In the genomic region with DNA sequence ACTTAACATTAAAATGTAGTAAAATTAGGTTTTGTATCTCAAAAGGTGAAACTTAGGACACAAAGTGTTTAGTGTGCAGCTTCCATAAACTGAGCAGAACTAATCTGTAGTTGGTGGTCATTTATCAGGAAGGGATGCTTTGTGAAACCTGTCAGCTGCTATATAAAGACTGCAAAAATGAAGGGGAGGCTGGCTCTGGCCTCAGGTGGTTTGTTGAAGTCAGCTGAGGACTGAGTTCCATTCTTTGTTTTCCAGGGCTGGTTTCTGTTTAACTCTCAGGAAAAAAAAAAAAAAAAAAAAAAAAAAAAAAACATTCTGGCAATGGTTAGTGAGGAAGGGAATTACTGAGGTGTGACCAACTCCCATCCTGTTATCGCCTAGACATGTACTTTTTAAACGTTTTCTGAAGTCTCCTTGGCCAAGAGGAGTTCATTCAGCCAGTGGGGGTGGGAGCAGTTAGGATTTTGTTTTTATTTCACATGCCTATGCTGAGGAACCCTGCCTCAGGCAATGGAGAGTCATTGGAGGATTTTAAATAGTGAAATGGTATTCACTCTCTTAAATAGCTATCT, we compare ENCODE assay signal across 1 cellular context.
TF ChIP-seq lines count a peak whose summit lies in the region.

No MANE protein-coding gene starts in this region.

TF ChIP-seq in GM23338, 12 proteins besides CTCF, POLR2A, EP300 and RAD21:
- TF ChIP-seq, protein P1, sequence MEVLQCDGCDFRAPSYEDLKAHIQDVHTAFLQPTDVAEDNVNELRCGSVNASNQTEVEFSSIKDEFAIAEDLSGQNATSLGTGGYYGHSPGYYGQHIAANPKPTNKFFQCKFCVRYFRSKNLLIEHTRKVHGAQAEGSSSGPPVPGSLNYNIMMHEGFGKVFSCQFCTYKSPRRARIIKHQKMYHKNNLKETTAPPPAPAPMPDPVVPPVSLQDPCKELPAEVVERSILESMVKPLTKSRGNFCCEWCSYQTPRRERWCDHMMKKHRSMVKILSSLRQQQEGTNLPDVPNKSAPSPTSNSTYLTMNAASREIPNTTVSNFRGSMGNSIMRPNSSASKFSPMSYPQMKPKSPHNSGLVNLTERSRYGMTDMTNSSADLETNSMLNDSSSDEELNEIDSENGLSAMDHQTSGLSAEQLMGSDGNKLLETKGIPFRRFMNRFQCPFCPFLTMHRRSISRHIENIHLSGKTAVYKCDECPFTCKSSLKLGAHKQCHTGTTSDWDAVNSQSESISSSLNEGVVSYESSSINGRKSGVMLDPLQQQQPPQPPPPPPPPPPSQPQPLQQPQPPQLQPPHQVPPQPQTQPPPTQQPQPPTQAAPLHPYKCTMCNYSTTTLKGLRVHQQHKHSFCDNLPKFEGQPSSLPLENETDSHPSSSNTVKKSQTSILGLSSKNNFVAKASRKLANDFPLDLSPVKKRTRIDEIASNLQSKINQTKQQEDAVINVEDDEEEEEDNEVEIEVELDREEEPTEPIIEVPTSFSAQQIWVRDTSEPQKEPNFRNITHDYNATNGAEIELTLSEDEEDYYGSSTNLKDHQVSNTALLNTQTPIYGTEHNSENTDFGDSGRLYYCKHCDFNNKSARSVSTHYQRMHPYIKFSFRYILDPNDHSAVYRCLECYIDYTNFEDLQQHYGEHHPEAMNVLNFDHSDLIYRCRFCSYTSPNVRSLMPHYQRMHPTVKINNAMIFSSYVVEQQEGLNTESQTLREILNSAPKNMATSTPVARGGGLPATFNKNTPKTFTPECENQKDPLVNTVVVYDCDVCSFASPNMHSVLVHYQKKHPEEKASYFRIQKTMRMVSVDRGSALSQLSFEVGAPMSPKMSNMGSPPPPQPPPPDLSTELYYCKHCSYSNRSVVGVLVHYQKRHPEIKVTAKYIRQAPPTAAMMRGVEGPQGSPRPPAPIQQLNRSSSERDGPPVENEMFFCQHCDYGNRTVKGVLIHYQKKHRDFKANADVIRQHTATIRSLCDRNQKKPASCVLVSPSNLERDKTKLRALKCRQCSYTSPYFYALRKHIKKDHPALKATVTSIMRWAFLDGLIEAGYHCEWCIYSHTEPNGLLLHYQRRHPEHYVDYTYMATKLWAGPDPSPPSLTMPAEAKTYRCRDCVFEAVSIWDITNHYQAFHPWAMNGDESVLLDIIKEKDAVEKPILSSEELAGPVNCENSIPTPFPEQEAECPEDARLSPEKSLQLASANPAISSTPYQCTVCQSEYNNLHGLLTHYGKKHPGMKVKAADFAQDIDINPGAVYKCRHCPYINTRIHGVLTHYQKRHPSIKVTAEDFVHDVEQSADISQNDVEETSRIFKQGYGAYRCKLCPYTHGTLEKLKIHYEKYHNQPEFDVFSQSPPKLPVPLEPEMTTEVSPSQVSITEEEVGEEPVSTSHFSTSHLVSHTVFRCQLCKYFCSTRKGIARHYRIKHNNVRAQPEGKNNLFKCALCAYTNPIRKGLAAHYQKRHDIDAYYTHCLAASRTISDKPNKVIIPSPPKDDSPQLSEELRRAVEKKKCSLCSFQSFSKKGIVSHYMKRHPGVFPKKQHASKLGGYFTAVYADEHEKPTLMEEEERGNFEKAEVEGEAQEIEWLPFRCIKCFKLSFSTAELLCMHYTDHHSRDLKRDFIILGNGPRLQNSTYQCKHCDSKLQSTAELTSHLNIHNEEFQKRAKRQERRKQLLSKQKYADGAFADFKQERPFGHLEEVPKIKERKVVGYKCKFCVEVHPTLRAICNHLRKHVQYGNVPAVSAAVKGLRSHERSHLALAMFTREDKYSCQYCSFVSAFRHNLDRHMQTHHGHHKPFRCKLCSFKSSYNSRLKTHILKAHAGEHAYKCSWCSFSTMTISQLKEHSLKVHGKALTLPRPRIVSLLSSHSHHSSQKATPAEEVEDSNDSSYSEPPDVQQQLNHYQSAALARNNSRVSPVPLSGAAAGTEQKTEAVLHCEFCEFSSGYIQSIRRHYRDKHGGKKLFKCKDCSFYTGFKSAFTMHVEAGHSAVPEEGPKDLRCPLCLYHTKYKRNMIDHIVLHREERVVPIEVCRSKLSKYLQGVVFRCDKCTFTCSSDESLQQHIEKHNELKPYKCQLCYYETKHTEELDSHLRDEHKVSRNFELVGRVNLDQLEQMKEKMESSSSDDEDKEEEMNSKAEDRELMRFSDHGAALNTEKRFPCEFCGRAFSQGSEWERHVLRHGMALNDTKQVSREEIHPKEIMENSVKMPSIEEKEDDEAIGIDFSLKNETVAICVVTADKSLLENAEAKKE (CRISPR knock-in tag; IDR thresholded peaks at IDR 0.05): no peak
- TF ChIP-seq POLR2AphosphoS5 (IDR thresholded peaks at IDR 0.05; ENCODE audit: low read depth) (no peak), ZNF114 (CRISPR knock-in tag; IDR thresholded peaks at IDR 0.05) (no peak), NANOG (IDR thresholded peaks at IDR 0.05; ENCODE audit: borderline replicate concordance) (no peak), ETS1 (IDR thresholded peaks at IDR 0.05) (no peak), STAT1 (IDR thresholded peaks at IDR 0.05; ENCODE audit: unreplicated experiment) (no peak), ZNF331 (CRISPR knock-in tag; IDR thresholded peaks at IDR 0.05; ENCODE audit: low read depth) (no peak)
